In genomic region chr12:94815958-94816357, GRCh38 we compare ENCODE assay signal across 22 cellular contexts.
DNase-seq lines count a peak whose midpoint lies in the region; ATAC-seq and TF ChIP-seq lines count a peak whose summit lies in the region.
"Had no signal": no experiment of that assay in that cellular context is flagged by ENCODE, and none has a peak within 500 bp of the region (broad histone marks: within the 10 kb centered on the region; RNA-seq: fewer than 3 reads in every experiment).

No MANE protein-coding gene starts in this region.

- H3K9me3 ChIP-seq in DND-41 (ENCODE audit: insufficient read depth, low read length, severe bottlenecking) (peaks cover 25% of the 10 kb centered on the region), OCI-LY7 (ENCODE audit: low read length) (peaks cover 55% of the 10 kb centered on the region), upper lobe of right lung (peaks cover 20% of the 10 kb centered on the region)

- H3K4me1 Mint-ChIP-seq in activated CD4-positive, alpha-beta memory T cell treated with anti-CD3 and anti-CD28 coated beads for 36 hours (ENCODE audit: low read depth): no peaks in the 10 kb centered on the region

- intact Hi-C loops in OCI-LY7 (cut with micrococcal nuclease; ENCODE audit: unreplicated experiment): loop anchor here (5.0 kb wide), 3 partner anchors 94 to 214 kb away; no protein-coding TSS in a partner anchor
- intact Hi-C loops in activated CD4-positive, alpha-beta memory T cell treated with anti-CD3 and anti-CD28 coated beads for 36 hours (cut with micrococcal nuclease): loop anchor here (10.0 kb wide), 1 partner anchor 169 kb away; no protein-coding TSS in a partner anchor
- intact Hi-C loops in upper lobe of right lung (cut with DNase I): no loop called here

- H3K27ac Mint-ChIP-seq in activated CD4-positive, alpha-beta memory T cell treated with anti-CD3 and anti-CD28 coated beads for 36 hours: no peak overlapping the region
- H3K27ac Mint-ChIP-seq: CD14-positive monocyte had no signal

- H3K9ac ChIP-seq in DND-41 (ENCODE audit: low read depth, low read length): no peak overlapping the region
- H3K9ac ChIP-seq: SK-N-SH had no signal

- POLR2A ChIA-PET in OCI-LY7 (lab: Charles Lee): interaction anchor here (0.6 to 5.2 kb wide), 10 partner anchors 7 to 624 kb away, joined by 3 to 35 read pairs (median 12); no protein-coding TSS in a partner anchor
- POLR2A ChIA-PET in activated CD4-positive, alpha-beta memory T cell treated with anti-CD3 and anti-CD28 coated beads for 36 hours (lab: Charles Lee): no interaction called here

- BruUV-seq in OCI-LY7 (replicated peaks; lab: Mats Ljungman, UMichigan): no TSS peak

- no peak overlapping the region for H2AFZ ChIP-seq in DND-41 (ENCODE audit: low read depth, low read length)
- H2AFZ ChIP-seq in OCI-LY7 (ENCODE audit: low read length): peak overlapping the region; percentile 42; the same call in 1 of the 2 replicates

- no peak overlapping the region for H3K4me3 ChIP-seq in DND-41 (ENCODE audit: low read depth in 1 of 2, low read length in 2 of 2)
- H3K4me3 ChIP-seq in H7 (ENCODE audit: insufficient read depth, low read depth, low read length): no peak overlapping the region
- H3K4me3 ChIP-seq in OCI-LY7 (ENCODE audit: low read depth, low read length, poor library complexity, severe bottlenecking): peak overlapping the region; percentile 65
- H3K4me3 ChIP-seq in upper lobe of right lung: no peak overlapping the region
- H3K4me3 ChIP-seq: A549, mucosa of descending colon had no signal

- H3K79me2 ChIP-seq in DND-41 (ENCODE audit: insufficient read depth, low read length) (no peaks in the 10 kb centered on the region), OCI-LY7 (ENCODE audit: insufficient read depth, low read depth, low read length) (peaks cover 13% of the 10 kb centered on the region; the same call in 1 of the 2 replicates)

- peaks cover 2% of the 10 kb centered on the region for H3K27me3 Mint-ChIP-seq in activated CD4-positive, alpha-beta memory T cell treated with anti-CD3 and anti-CD28 coated beads for 36 hours

- CTCF ChIA-PET in OCI-LY7 (lab: Charles Lee; ENCODE audit: unreplicated experiment): interaction anchor here (1.0 to 4.1 kb wide), 3 partner anchors 47 to 59 kb away, joined by 3 to 30 read pairs (median 5); no protein-coding TSS in a partner anchor
- CTCF ChIA-PET in activated CD4-positive, alpha-beta memory T cell treated with anti-CD3 and anti-CD28 coated beads for 36 hours (lab: Charles Lee): no interaction called here

- peaks cover 15% of the 10 kb centered on the region for H3K4me1 ChIP-seq in DND-41 (ENCODE audit: insufficient read depth, low read length)
- H3K4me1 ChIP-seq in OCI-LY7 (ENCODE audit: insufficient read depth, low read length, poor library complexity, severe bottlenecking): peaks cover 62% of the 10 kb centered on the region
- H3K4me1 ChIP-seq in upper lobe of right lung: no peaks in the 10 kb centered on the region
- H3K4me1 ChIP-seq: A549 had no signal

- H3K27me3 ChIP-seq in DND-41 (ENCODE audit: insufficient read depth, low read length, poor library complexity): no peaks in the 10 kb centered on the region
- no peaks in the 10 kb centered on the region for H3K27me3 ChIP-seq in H7 (ENCODE audit: control insufficient read depth, insufficient read depth, low read length)
- H3K27me3 ChIP-seq in upper lobe of right lung: no peaks in the 10 kb centered on the region

- peaks cover 35% of the 10 kb centered on the region for H3K9me3 Mint-ChIP-seq in activated CD4-positive, alpha-beta memory T cell treated with anti-CD3 and anti-CD28 coated beads for 36 hours

- no peaks in the 10 kb centered on the region for H4K20me1 ChIP-seq in DND-41 (ENCODE audit: insufficient read depth, low read length)
- H4K20me1 ChIP-seq in OCI-LY7 (ENCODE audit: insufficient read depth, low read length): no peaks in the 10 kb centered on the region

- no peaks in the 10 kb centered on the region for H3K36me3 Mint-ChIP-seq in activated CD4-positive, alpha-beta memory T cell treated with anti-CD3 and anti-CD28 coated beads for 36 hours
- H3K36me3 Mint-ChIP-seq: CD14-positive monocyte had no signal

- TF ChIP-seq CTCF in DND-41 (IDR thresholded peaks at IDR 0.05; ENCODE audit: borderline replicate concordance, extremely low read depth, low read length, poor library complexity, severe bottlenecking) (no peak), OCI-LY7 (conservative IDR thresholded peaks at IDR 0.05; ENCODE audit: low read length) (no peak), upper lobe of right lung (IDR thresholded peaks at IDR 0.05) (no peak)

- ATAC-seq in DND-41 (ENCODE audit: insufficient read depth, low read depth) (peak; percentile 98), GM21447 (IDR thresholded peaks at IDR 0.05; ENCODE audit: unreplicated experiment) (no peak), upper lobe of right lung (no peak)
- ATAC-seq: A549, mucosa of descending colon had no signal

- DNase-seq in DND-41: peak; percentile 73
- peak; percentile 71 for DNase-seq in H7
- peak; percentile 83 for DNase-seq in OCI-LY7 (ENCODE audit: low spot score)
- DNase-seq in iPS-NIHi7 (ENCODE audit: extremely low spot score): peak; percentile 82
- no peak for DNase-seq in NCI-H187 (lab: John Stamatoyannopoulos, UW)
- DNase-seq in activated CD4-positive, alpha-beta memory T cell treated with anti-CD3 and anti-CD28 coated beads for 36 hours: no peak
- DNase-seq in upper lobe of right lung: no peak
- DNase-seq: activated CD4-positive, alpha-beta T cell treated with anti-CD3 and anti-CD28 coated beads for 48 hours; activated gamma-delta T cell treated with Interleukin-2 at 50 U/mL for 16 hours; central memory CD4-positive, alpha-beta T cell; DMS153; effector CD4-positive, alpha-beta T cell; head of caudate nucleus; mucosa of descending colon; NCI-H2227 treated with DMSO at 0.1 percent for 48 hours; nucleus accumbens; retina; SK-N-SH; stimulated activated CD4-positive, alpha-beta T cell treated with anti-CD3 and anti-CD28 coated beads, Interleukin-12 subunit alpha, Interleukin-12 subunit beta, amount 100 ng/mL, for 4 hours had no signal

- H3K36me3 ChIP-seq in DND-41 (ENCODE audit: insufficient read depth, low read length): no peaks in the 10 kb centered on the region
- no peaks in the 10 kb centered on the region for H3K36me3 ChIP-seq in H7 (replicated peaks; ENCODE audit: control insufficient read depth, insufficient read depth, low read length)
- H3K36me3 ChIP-seq in OCI-LY7 (ENCODE audit: insufficient read depth, low read length): peaks cover 45% of the 10 kb centered on the region
- H3K36me3 ChIP-seq in upper lobe of right lung: no peaks in the 10 kb centered on the region

- H3K27ac ChIP-seq in DND-41 (ENCODE audit: low read length): no peak overlapping the region
- H3K27ac ChIP-seq in OCI-LY7 (ENCODE audit: low read depth, low read length, poor library complexity, severe bottlenecking): peak overlapping the region; percentile 100
- H3K27ac ChIP-seq in upper lobe of right lung: no peak overlapping the region
- H3K27ac ChIP-seq: A549 had no signal

- H3K4me3 Mint-ChIP-seq in activated CD4-positive, alpha-beta memory T cell treated with anti-CD3 and anti-CD28 coated beads for 36 hours: no peak overlapping the region
- H3K4me3 Mint-ChIP-seq: CD14-positive monocyte had no signal

- no peaks in the 10 kb centered on the region for H3K9me2 ChIP-seq in OCI-LY7 (ENCODE audit: insufficient read depth, low read length)
- H3K9me2 ChIP-seq: SK-N-SH had no signal

- peak overlapping the region; percentile 45 for H3K4me2 ChIP-seq in DND-41 (ENCODE audit: insufficient read depth, low read length)
- peak overlapping the region; percentile 90 for H3K4me2 ChIP-seq in OCI-LY7 (ENCODE audit: low read length)
- H3K4me2 ChIP-seq: A549, SK-N-SH had no signal

Comparison
In these comparisons a context has a peak if more than half of its experiments do, and no peak if none do; other contexts are left out.
1. DNase-seq: peak in DND-41 (single experiment), H7 (single experiment), OCI-LY7 (single experiment) and iPS-NIHi7 (single experiment); none in NCI-H187 (0 of 2), activated CD4-positive, alpha-beta memory T cell treated with anti-CD3 and anti-CD28 coated beads for 36 hours (single experiment) and upper lobe of right lung (single experiment).